Comparison of ENCODE assay signal across 8 cellular contexts in genomic region chr7:77247206-77247850, GRCh38. TPM values are rescaled to one million over a fixed set of nuclear protein-coding genes. Genes with fewer than 3 reads are reported as not detected.
DNase-seq lines count a peak whose midpoint lies in the region; ATAC-seq and TF ChIP-seq lines count a peak whose summit lies in the region.

No MANE protein-coding gene starts in this region.

- no peaks in the 10 kb centered on the region for H3K36me3 Mint-ChIP-seq in T-helper 17 cell (ENCODE audit: low read depth)

- H3K27me3 Mint-ChIP-seq in T-helper 17 cell: no peaks in the 10 kb centered on the region

- DNase-seq in GM12865 (ENCODE audit: low read depth) (peak; percentile 92), NCI-H187 treated with DMSO at 0.1 percent for 48 hours (lab: John Stamatoyannopoulos, UW) (peak; percentile 36), T-helper 17 cell (peak; percentile 69 to 87 (median 70)), amniotic stem cell (lab: John Stamatoyannopoulos, UW) (peak; percentile 21), iPS DF 19.7 (ENCODE audit: low read depth, low spot score) (peak; percentile 42), cerebellum (ENCODE audit: low spot score) (no peak)
- DNase-seq in stimulated activated CD4-positive, alpha-beta T cell treated with anti-CD3 and anti-CD28 coated beads, Interleukin-12 subunit alpha, Interleukin-12 subunit beta, amount 100 ng/mL, for 4 hours: peak; percentile 90

- no peak overlapping the region for H3K4me3 ChIP-seq in GM12865 (ENCODE audit: low read depth, low read length)

- peak; percentile 75 for TF ChIP-seq CTCF in GM12865 (IDR thresholded peaks at IDR 0.05; ENCODE audit: insufficient read depth, low read depth, low read length, missing control alignments)

- H3K27ac Mint-ChIP-seq in T-helper 17 cell: no peak overlapping the region

- no peaks in the 10 kb centered on the region for H3K9me3 ChIP-seq in T-helper 17 cell (ENCODE audit: control insufficient read depth, low read length, poor library complexity, severe bottlenecking)

- ATAC-seq in HG02678 (IDR thresholded peaks at IDR 0.05; ENCODE audit: unreplicated experiment) (peak; percentile 91), T-helper 17 cell (peak; percentile 100)

- no peaks in the 10 kb centered on the region for H3K4me1 Mint-ChIP-seq in T-helper 17 cell

- no peak overlapping the region for H3K4me3 Mint-ChIP-seq in T-helper 17 cell

RNA-seq across cellular contexts. Expression of gene FGL2, which starts 47.7 kb away (rescaled TPM):
- total RNA-seq in T-helper 17 cell (1 to 10 TPM; 5.1 to 7.7 TPM), cerebellum (19.1 TPM)
